Comparison of ENCODE assay signal across 8 cellular contexts in genomic region chr19:36113895-36114762, GRCh38. TPM values are rescaled to one million over a fixed set of nuclear protein-coding genes. Genes with fewer than 3 reads are reported as not detected.
A peak's percentile ranks its signal among the peaks of the same experiment; 100 is the strongest.
DNase-seq lines count a peak whose midpoint lies in the region; ATAC-seq lines count a peak whose summit lies in the region.

No MANE protein-coding gene starts in this region.

- H3K4me3 ChIP-seq in muscle layer of duodenum (ENCODE audit: low read depth in 1 of 2, low read length in 2 of 2) (peak overlapping the region; percentile 76 to 93), urinary bladder (ENCODE audit: low read depth, low read length) (peak overlapping the region; percentile 58)

- H3K36me3 ChIP-seq in muscle layer of duodenum (ENCODE audit: control insufficient read depth in 1 of 2, insufficient read depth in 2 of 2, low read length in 2 of 2) = peaks cover 4 to 29% of the 10 kb centered on the region in 2 donors
- peaks cover 2% of the 10 kb centered on the region for H3K36me3 ChIP-seq in urinary bladder (ENCODE audit: insufficient read depth)

- ATAC-seq in HG03045 (IDR thresholded peaks at IDR 0.05; ENCODE audit: unreplicated experiment) (peak; percentile 0), T-helper 17 cell (no peak), HG03460 (IDR thresholded peaks at IDR 0.05; ENCODE audit: unreplicated experiment) (no peak)
- ATAC-seq in effector memory CD8-positive, alpha-beta T cell (replicated peaks) = peak; percentile 1

- H3K9me3 ChIP-seq in T-helper 17 cell (ENCODE audit: control insufficient read depth, low read length, poor library complexity, severe bottlenecking) (no peaks in the 10 kb centered on the region), muscle layer of duodenum (ENCODE audit: control insufficient read depth in 1 of 2, low read length in 2 of 2) (no peaks in the 10 kb centered on the region)

- H3K27ac ChIP-seq in muscle layer of duodenum (ENCODE audit: low read length) (peak overlapping the region; percentile 83), urinary bladder (ENCODE audit: low read depth) (peak overlapping the region; percentile 73)

- peak overlapping the region; percentile 95 for H3K4me3 Mint-ChIP-seq in T-helper 17 cell
- H3K4me3 Mint-ChIP-seq in effector memory CD8-positive, alpha-beta T cell = peak overlapping the region; percentile 89 to 94

- no peaks in the 10 kb centered on the region for H3K27me3 Mint-ChIP-seq in T-helper 17 cell
- H3K27me3 Mint-ChIP-seq in effector memory CD8-positive, alpha-beta T cell = no peaks in the 10 kb centered on the region

- peaks cover 6% of the 10 kb centered on the region for H3K36me3 Mint-ChIP-seq in T-helper 17 cell (ENCODE audit: low read depth)
- H3K36me3 Mint-ChIP-seq in effector memory CD8-positive, alpha-beta T cell (ENCODE audit: insufficient read depth) = peaks cover 55% of the 10 kb centered on the region

- H3K9me3 Mint-ChIP-seq in effector memory CD8-positive, alpha-beta T cell = no peaks in the 10 kb centered on the region

- DNase-seq in G401 (ENCODE audit: low spot score) = peak; percentile 58
- DNase-seq in T-helper 17 cell = peak in 1 of 3 donors; percentile 26
- DNase-seq in effector memory CD8-positive, alpha-beta T cell = peak in 2 of 3 experiments; percentile 20 to 29
- no peak for DNase-seq in dedifferentiated amniotic fluid mesenchymal stem cell (ENCODE audit: extremely low spot score)

- in situ Hi-C loops in G401 (cut with HindIII; ENCODE audit: low sequenced_read_pairs) = no loop called here

- WGBS in urinary bladder = 8% methylated on average over 49 of the region's 49 CpGs

- H3K27ac Mint-ChIP-seq in T-helper 17 cell = peak overlapping the region; percentile 95
- H3K27ac Mint-ChIP-seq in effector memory CD8-positive, alpha-beta T cell = peak overlapping the region; percentile 96 to 99

- no peaks in the 10 kb centered on the region for H3K27me3 ChIP-seq in muscle layer of duodenum (ENCODE audit: low read depth, low read length)

- H3K4me1 ChIP-seq in muscle layer of duodenum (ENCODE audit: control insufficient read depth in 1 of 2, insufficient read depth in 2 of 2, low read length in 2 of 2) = peaks cover 0 to 27% of the 10 kb centered on the region in 2 donors
- H3K4me1 ChIP-seq in urinary bladder (ENCODE audit: insufficient read depth) = no peaks in the 10 kb centered on the region

- H3K4me1 Mint-ChIP-seq in T-helper 17 cell = peaks cover 34% of the 10 kb centered on the region
- peaks cover 38 to 40% of the 10 kb centered on the region in 2 donors for H3K4me1 Mint-ChIP-seq in effector memory CD8-positive, alpha-beta T cell (ENCODE audit: low read depth in 2 of 2)

RNA-seq across cellular contexts. Expression of gene POLR2I, which starts 0.5 kb away (rescaled TPM):
- 120 and 122 TPM in 2 replicates for total RNA-seq in G401 (2014; rRNA removed; shearing (Covaris generic))
- 10 to 100 TPM; 26.4 to 28.2 TPM for total RNA-seq in T-helper 17 cell
- 44.5 TPM for total RNA-seq in urinary bladder
- polyA plus RNA-seq in urinary bladder = 78.9 TPM

RNA-seq across cellular contexts. Expression of gene TBCB, which starts 1.1 kb away (rescaled TPM):
- 314 and 477 TPM in 2 replicates for total RNA-seq in G401 (2014; rRNA removed; shearing (Covaris generic))
- total RNA-seq in T-helper 17 cell (100 to 1,000 TPM; 127 to 131 TPM), urinary bladder (80.6 TPM)
- 278 TPM for polyA plus RNA-seq in urinary bladder

RNA-seq across cellular contexts. Expression of gene OVOL3, which starts 3.2 kb away (rescaled TPM):
- total RNA-seq in G401 (2014; rRNA removed; shearing (Covaris generic)) = not detected in 2 replicates
- total RNA-seq in T-helper 17 cell (not detected), urinary bladder (not detected)
- polyA plus RNA-seq in urinary bladder = not detected

RNA-seq across cellular contexts. Expression of gene CAPNS1, which starts 25.7 kb away (rescaled TPM):
- 266 and 370 TPM in 2 replicates for total RNA-seq in G401 (2014; rRNA removed; shearing (Covaris generic))
- 100 to 1,000 TPM; 323 to 327 TPM for total RNA-seq in T-helper 17 cell
- total RNA-seq in urinary bladder = 132 TPM
- polyA plus RNA-seq in urinary bladder = 665 TPM

RNA-seq across cellular contexts. Expression of gene COX7A1, which starts 38.1 kb away (rescaled TPM):
- total RNA-seq in G401 (2014; rRNA removed; shearing (Covaris generic)) = not detected in 2 replicates
- total RNA-seq in T-helper 17 cell (not detected), urinary bladder (15.1 TPM)
- polyA plus RNA-seq in urinary bladder = 92.0 TPM

Comparison
In these comparisons a context has a peak if more than half of its experiments do, and no peak if none do; other contexts are left out.
1. ATAC-seq: peak in HG03045 (single experiment) and effector memory CD8-positive, alpha-beta T cell (single experiment); none in T-helper 17 cell (single experiment) and HG03460 (single experiment).